In genomic region chr5:113202904-113203716, GRCh38 we compare ENCODE assay signal across 1 cellular context.
TF ChIP-seq lines count a peak whose summit lies in the region.

No MANE protein-coding gene starts in this region.

TF ChIP-seq in K562, 482 proteins besides CTCF, POLR2A, EP300 and RAD21 (continued from another document):
- TF ChIP-seq L3MBTL2 (IDR thresholded peaks at IDR 0.05): 0 out of 2 replicates have a peak, but pooled peaks have one; percentile 12
- TF ChIP-seq, protein P1, sequence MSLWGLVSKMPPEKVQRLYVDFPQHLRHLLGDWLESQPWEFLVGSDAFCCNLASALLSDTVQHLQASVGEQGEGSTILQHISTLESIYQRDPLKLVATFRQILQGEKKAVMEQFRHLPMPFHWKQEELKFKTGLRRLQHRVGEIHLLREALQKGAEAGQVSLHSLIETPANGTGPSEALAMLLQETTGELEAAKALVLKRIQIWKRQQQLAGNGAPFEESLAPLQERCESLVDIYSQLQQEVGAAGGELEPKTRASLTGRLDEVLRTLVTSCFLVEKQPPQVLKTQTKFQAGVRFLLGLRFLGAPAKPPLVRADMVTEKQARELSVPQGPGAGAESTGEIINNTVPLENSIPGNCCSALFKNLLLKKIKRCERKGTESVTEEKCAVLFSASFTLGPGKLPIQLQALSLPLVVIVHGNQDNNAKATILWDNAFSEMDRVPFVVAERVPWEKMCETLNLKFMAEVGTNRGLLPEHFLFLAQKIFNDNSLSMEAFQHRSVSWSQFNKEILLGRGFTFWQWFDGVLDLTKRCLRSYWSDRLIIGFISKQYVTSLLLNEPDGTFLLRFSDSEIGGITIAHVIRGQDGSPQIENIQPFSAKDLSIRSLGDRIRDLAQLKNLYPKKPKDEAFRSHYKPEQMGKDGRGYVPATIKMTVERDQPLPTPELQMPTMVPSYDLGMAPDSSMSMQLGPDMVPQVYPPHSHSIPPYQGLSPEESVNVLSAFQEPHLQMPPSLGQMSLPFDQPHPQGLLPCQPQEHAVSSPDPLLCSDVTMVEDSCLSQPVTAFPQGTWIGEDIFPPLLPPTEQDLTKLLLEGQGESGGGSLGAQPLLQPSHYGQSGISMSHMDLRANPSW (CRISPR knock-in tag; IDR thresholded peaks at IDR 0.05): no peak
- TF ChIP-seq MYC (IDR thresholded peaks at IDR 0.05; ENCODE audit: low read depth, low read length): 0 out of 2 replicates have a peak, but pooled peaks have one; percentile 30
- no peak for TF ChIP-seq MYC (CRISPR knock-in tag; IDR thresholded peaks at IDR 0.05; ENCODE audit: borderline replicate concordance, low read depth)
- peak; percentile 75 to 76; a peak in 3 of 4 replicates for TF ChIP-seq KDM1A (IDR thresholded peaks at IDR 0.05)
- peak in 1 of 2 experiments; percentile 21; a peak in 1 of 3 replicates for TF ChIP-seq CBX3 (IDR thresholded peaks at IDR 0.05; ENCODE audit: borderline replicate concordance in 1 of 2, low read length in 2 of 2)
- TF ChIP-seq CBFA2T2 (conservative IDR thresholded peaks at IDR 0.05): peak; percentile 48
- TF ChIP-seq DPF2 (IDR thresholded peaks at IDR 0.05): peak; percentile 49; the same call in 1 of the 2 replicates
- TF ChIP-seq XRCC4 (IDR thresholded peaks at IDR 0.05; ENCODE audit: extremely low read depth, insufficient read depth, insufficient read length): no peak
- peak; percentile 53 for TF ChIP-seq BHLHE40 (IDR thresholded peaks at IDR 0.05; ENCODE audit: low read length)
- peak; percentile 54; the same call in 1 of the 2 replicates for TF ChIP-seq ARID1B (IDR thresholded peaks at IDR 0.05)
- 0 out of 2 replicates have a peak, but pooled peaks have one; percentile 47 for TF ChIP-seq CUX1 (CRISPR knock-in tag; IDR thresholded peaks at IDR 0.05)
- peak; percentile 51 for TF ChIP-seq CXXC5 (CRISPR knock-in tag; IDR thresholded peaks at IDR 0.05)
- no peak for TF ChIP-seq HDAC2 (IDR thresholded peaks at IDR 0.05)
- TF ChIP-seq JUND (IDR thresholded peaks at IDR 0.05; ENCODE audit: borderline replicate concordance, low read depth, low read length): peak; percentile 61
- TF ChIP-seq JUND (tag; IDR thresholded peaks at IDR 0.05; ENCODE audit: borderline replicate concordance, low read depth, low read length): peak; percentile 72; the same call in 1 of the 3 replicates
- peak; percentile 45 for TF ChIP-seq MEIS2 (IDR thresholded peaks at IDR 0.05; ENCODE audit: partially characterized antibody)
- peak; percentile 70 for TF ChIP-seq FOSL1 (tag; conservative IDR thresholded peaks at IDR 0.05)
- TF ChIP-seq, protein P2, sequence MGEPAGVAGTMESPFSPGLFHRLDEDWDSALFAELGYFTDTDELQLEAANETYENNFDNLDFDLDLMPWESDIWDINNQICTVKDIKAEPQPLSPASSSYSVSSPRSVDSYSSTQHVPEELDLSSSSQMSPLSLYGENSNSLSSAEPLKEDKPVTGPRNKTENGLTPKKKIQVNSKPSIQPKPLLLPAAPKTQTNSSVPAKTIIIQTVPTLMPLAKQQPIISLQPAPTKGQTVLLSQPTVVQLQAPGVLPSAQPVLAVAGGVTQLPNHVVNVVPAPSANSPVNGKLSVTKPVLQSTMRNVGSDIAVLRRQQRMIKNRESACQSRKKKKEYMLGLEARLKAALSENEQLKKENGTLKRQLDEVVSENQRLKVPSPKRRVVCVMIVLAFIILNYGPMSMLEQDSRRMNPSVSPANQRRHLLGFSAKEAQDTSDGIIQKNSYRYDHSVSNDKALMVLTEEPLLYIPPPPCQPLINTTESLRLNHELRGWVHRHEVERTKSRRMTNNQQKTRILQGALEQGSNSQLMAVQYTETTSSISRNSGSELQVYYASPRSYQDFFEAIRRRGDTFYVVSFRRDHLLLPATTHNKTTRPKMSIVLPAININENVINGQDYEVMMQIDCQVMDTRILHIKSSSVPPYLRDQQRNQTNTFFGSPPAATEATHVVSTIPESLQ (CRISPR knock-in tag; IDR thresholded peaks at IDR 0.05): no peak
- TF ChIP-seq, protein P3, sequence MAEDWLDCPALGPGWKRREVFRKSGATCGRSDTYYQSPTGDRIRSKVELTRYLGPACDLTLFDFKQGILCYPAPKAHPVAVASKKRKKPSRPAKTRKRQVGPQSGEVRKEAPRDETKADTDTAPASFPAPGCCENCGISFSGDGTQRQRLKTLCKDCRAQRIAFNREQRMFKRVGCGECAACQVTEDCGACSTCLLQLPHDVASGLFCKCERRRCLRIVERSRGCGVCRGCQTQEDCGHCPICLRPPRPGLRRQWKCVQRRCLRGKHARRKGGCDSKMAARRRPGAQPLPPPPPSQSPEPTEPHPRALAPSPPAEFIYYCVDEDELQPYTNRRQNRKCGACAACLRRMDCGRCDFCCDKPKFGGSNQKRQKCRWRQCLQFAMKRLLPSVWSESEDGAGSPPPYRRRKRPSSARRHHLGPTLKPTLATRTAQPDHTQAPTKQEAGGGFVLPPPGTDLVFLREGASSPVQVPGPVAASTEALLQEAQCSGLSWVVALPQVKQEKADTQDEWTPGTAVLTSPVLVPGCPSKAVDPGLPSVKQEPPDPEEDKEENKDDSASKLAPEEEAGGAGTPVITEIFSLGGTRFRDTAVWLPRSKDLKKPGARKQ (CRISPR knock-in tag; IDR thresholded peaks at IDR 0.05): no peak
- TF ChIP-seq NFE2 (IDR thresholded peaks at IDR 0.05; ENCODE audit: low read depth): peak; percentile 84
